19 cellular contexts compared by ENCODE assay signal in genomic region chr15:28993720-28994053, GRCh38.
DNase-seq lines count a peak whose midpoint lies in the region; ATAC-seq and TF ChIP-seq lines count a peak whose summit lies in the region.
"Had no signal": no experiment of that assay in that cellular context is flagged by ENCODE, and none has a peak within 500 bp of the region (broad histone marks: within the 10 kb centered on the region; RNA-seq: fewer than 3 reads in every experiment).

No MANE protein-coding gene starts in this region.

- CTCF ChIA-PET in activated CD4-positive, alpha-beta T cell treated with anti-CD3 and anti-CD28 coated beads for 36 hours (lab: Charles Lee) = interaction anchor here (1.0 kb wide), 2 partner anchors 15 to 106 kb away, joined by 3 to 4 read pairs; no protein-coding TSS in a partner anchor
- CTCF ChIA-PET in activated CD4-positive, alpha-beta T cell treated with anti-CD3 and anti-CD28 coated beads, Interleukin-2, amount 10 ng/mL, durations not matched to agents 7 days and 5 days (lab: Charles Lee) = interaction anchor here (0.8 to 1.2 kb wide), 3 partner anchors 20 to 106 kb away, joined by 3 to 4 read pairs (median 3); no protein-coding TSS in a partner anchor
- CTCF ChIA-PET in CD4-positive, alpha-beta memory T cell (lab: Charles Lee; ENCODE audit: partially characterized antibody) = interaction anchor here (1.5 kb wide), 1 partner anchor 97 kb away, joined by 3 read pairs; no protein-coding TSS in a partner anchor

- H3K27me3 ChIP-seq in right atrium auricular region (no peaks in the 10 kb centered on the region), ovary (no peaks in the 10 kb centered on the region)
- H3K27me3 ChIP-seq in CD4-positive, alpha-beta memory T cell (ENCODE audit: insufficient read depth, low read length) = no peaks in the 10 kb centered on the region
- H3K27me3 ChIP-seq: colonic mucosa, pancreas, suprapubic skin had no signal

- H3K9me3 Mint-ChIP-seq in activated CD4-positive, alpha-beta T cell treated with anti-CD3 and anti-CD28 coated beads for 36 hours (ENCODE audit: low read depth) = no peaks in the 10 kb centered on the region
- no peaks in the 10 kb centered on the region for H3K9me3 Mint-ChIP-seq in activated CD4-positive, alpha-beta T cell treated with anti-CD3 and anti-CD28 coated beads, Interleukin-2, amount 10 ng/mL, durations not matched to agents 7 days and 5 days
- H3K9me3 Mint-ChIP-seq in T-helper 2 cell treated with Interferon-gamma antibody and Interleukin-4, amounts not matched to agents 5 μg/mL and 100 μg/mL, for 36 hours = no peaks in the 10 kb centered on the region
- H3K9me3 Mint-ChIP-seq in CD4-positive, alpha-beta memory T cell = no peaks in the 10 kb centered on the region

- no peaks in the 10 kb centered on the region for H3K27me3 Mint-ChIP-seq in activated CD4-positive, alpha-beta T cell treated with anti-CD3 and anti-CD28 coated beads for 36 hours
- H3K27me3 Mint-ChIP-seq in activated CD4-positive, alpha-beta T cell treated with anti-CD3 and anti-CD28 coated beads, Interleukin-2, amount 10 ng/mL, durations not matched to agents 7 days and 5 days = no peaks in the 10 kb centered on the region
- H3K27me3 Mint-ChIP-seq in T-helper 2 cell treated with Interferon-gamma antibody and Interleukin-4, amounts not matched to agents 5 μg/mL and 100 μg/mL, for 36 hours (ENCODE audit: low read depth) = no peaks in the 10 kb centered on the region
- H3K27me3 Mint-ChIP-seq in CD4-positive, alpha-beta memory T cell = no peaks in the 10 kb centered on the region

- H3K27ac Mint-ChIP-seq in activated CD4-positive, alpha-beta T cell treated with anti-CD3 and anti-CD28 coated beads for 36 hours = peak overlapping the region; percentile 9
- no peak overlapping the region for H3K27ac Mint-ChIP-seq in activated CD4-positive, alpha-beta T cell treated with anti-CD3 and anti-CD28 coated beads, Interleukin-2, amount 10 ng/mL, durations not matched to agents 7 days and 5 days
- H3K27ac Mint-ChIP-seq in T-helper 2 cell treated with Interferon-gamma antibody and Interleukin-4, amounts not matched to agents 5 μg/mL and 100 μg/mL, for 36 hours = no peak overlapping the region
- peak overlapping the region in 1 of 7 donors; percentile 27 for H3K27ac Mint-ChIP-seq in CD4-positive, alpha-beta memory T cell

- 88 to 91% (median 89%) methylated on average over 7 of the region's 7 CpGs for WGBS in ovary, 3 donors

- no peak overlapping the region for H3K4me3 Mint-ChIP-seq in activated CD4-positive, alpha-beta T cell treated with anti-CD3 and anti-CD28 coated beads for 36 hours
- H3K4me3 Mint-ChIP-seq in activated CD4-positive, alpha-beta T cell treated with anti-CD3 and anti-CD28 coated beads, Interleukin-2, amount 10 ng/mL, durations not matched to agents 7 days and 5 days = no peak overlapping the region
- no peak overlapping the region for H3K4me3 Mint-ChIP-seq in T-helper 2 cell treated with Interferon-gamma antibody and Interleukin-4, amounts not matched to agents 5 μg/mL and 100 μg/mL, for 36 hours
- H3K4me3 Mint-ChIP-seq in CD4-positive, alpha-beta memory T cell = peak overlapping the region in 1 of 8 donors; percentile 11

- H3K27ac ChIP-seq in angular gyrus (ENCODE audit: low read depth, low read length) = peak overlapping the region; percentile 97
- peak overlapping the region; percentile 59 to 67 for H3K27ac ChIP-seq in right atrium auricular region
- H3K27ac ChIP-seq in ovary = peak overlapping the region; percentile 45 to 71
- H3K27ac ChIP-seq in CD4-positive, alpha-beta memory T cell (ENCODE audit: low read depth, low read length) = no peak overlapping the region
- H3K27ac ChIP-seq: colonic mucosa, pancreas, suprapubic skin had no signal

- H3K4me1 ChIP-seq in right atrium auricular region (peaks cover 0 to 12% of the 10 kb centered on the region in 2 donors), ovary (ENCODE audit: insufficient read depth) (peaks cover 12% of the 10 kb centered on the region)
- H3K4me1 ChIP-seq in CD4-positive, alpha-beta memory T cell (ENCODE audit: insufficient read depth, low read length) = no peaks in the 10 kb centered on the region
- H3K4me1 ChIP-seq: colonic mucosa, pancreas, suprapubic skin had no signal

- intact Hi-C loops in activated CD4-positive, alpha-beta T cell treated with anti-CD3 and anti-CD28 coated beads for 36 hours (cut with DNase I, micrococcal nuclease) = loop anchor here (1.0 to 5.0 kb wide), 3 partner anchors 20 to 97 kb away; no protein-coding TSS in a partner anchor
- intact Hi-C loops in ovary (cut with DNase I) = loop anchor here in 1 of 4 donors (10.0 kb wide), 1 partner anchor 59 kb away; no protein-coding TSS in a partner anchor
- intact Hi-C loops in CD4-positive, alpha-beta memory T cell (cut with micrococcal nuclease) = no loop called here

- no peak for TF ChIP-seq EP300 in ovary (IDR thresholded peaks at IDR 0.05)

- H3K4me1 Mint-ChIP-seq in activated CD4-positive, alpha-beta T cell treated with anti-CD3 and anti-CD28 coated beads for 36 hours = peaks cover 54% of the 10 kb centered on the region
- H3K4me1 Mint-ChIP-seq in activated CD4-positive, alpha-beta T cell treated with anti-CD3 and anti-CD28 coated beads, Interleukin-2, amount 10 ng/mL, durations not matched to agents 7 days and 5 days = peaks cover 29% of the 10 kb centered on the region
- H3K4me1 Mint-ChIP-seq in T-helper 2 cell treated with Interferon-gamma antibody and Interleukin-4, amounts not matched to agents 5 μg/mL and 100 μg/mL, for 36 hours (ENCODE audit: low read depth) = peaks cover 7% of the 10 kb centered on the region
- H3K4me1 Mint-ChIP-seq in CD4-positive, alpha-beta memory T cell = peaks cover 6 to 42% (median 8%) of the 10 kb centered on the region in 4 donors

- peaks cover 8% of the 10 kb centered on the region for H3K36me3 Mint-ChIP-seq in activated CD4-positive, alpha-beta T cell treated with anti-CD3 and anti-CD28 coated beads for 36 hours (ENCODE audit: low read depth)
- no peaks in the 10 kb centered on the region for H3K36me3 Mint-ChIP-seq in activated CD4-positive, alpha-beta T cell treated with anti-CD3 and anti-CD28 coated beads, Interleukin-2, amount 10 ng/mL, durations not matched to agents 7 days and 5 days (ENCODE audit: low read depth)
- H3K36me3 Mint-ChIP-seq in T-helper 2 cell treated with Interferon-gamma antibody and Interleukin-4, amounts not matched to agents 5 μg/mL and 100 μg/mL, for 36 hours (ENCODE audit: low read depth) = no peaks in the 10 kb centered on the region
- H3K36me3 Mint-ChIP-seq in CD4-positive, alpha-beta memory T cell = peaks cover 8 to 16% of the 10 kb centered on the region in 2 donors

- no peak for TF ChIP-seq CTCF in right atrium auricular region (IDR thresholded peaks at IDR 0.05)
- no peak for TF ChIP-seq CTCF in ovary (IDR thresholded peaks at IDR 0.05)

- H3K9me3 ChIP-seq in right atrium auricular region = no peaks in the 10 kb centered on the region
- no peaks in the 10 kb centered on the region for H3K9me3 ChIP-seq in ovary
- H3K9me3 ChIP-seq in CD4-positive, alpha-beta memory T cell (ENCODE audit: control insufficient read depth in 1 of 2, low read length in 2 of 2) = no peaks in the 10 kb centered on the region
- H3K9me3 ChIP-seq: colonic mucosa, mucosa of descending colon, pancreas, suprapubic skin had no signal

- TF ChIP-seq POLR2A in ovary (IDR thresholded peaks at IDR 0.05) = no peak

- no peak for DNase-seq in activated CD4-positive, alpha-beta T cell treated with anti-CD3 and anti-CD28 coated beads for 36 hours
- DNase-seq in activated CD4-positive, alpha-beta T cell treated with anti-CD3 and anti-CD28 coated beads, Interleukin-2, amount 10 ng/mL, durations not matched to agents 7 days and 5 days = no peak
- DNase-seq in right atrium auricular region (ENCODE audit: low spot score) (no peak), ovary (no peak)
- DNase-seq in T-helper 2 cell treated with Interferon-gamma antibody and Interleukin-4, amounts not matched to agents 5 μg/mL and 100 μg/mL, for 36 hours (ENCODE audit: low spot score) = no peak
- no peak for DNase-seq in CD4-positive, alpha-beta memory T cell
- DNase-seq: 8988T, activated gamma-delta T cell, colonic mucosa, DMS153, mucosa of descending colon, NCI-H1105 treated with DMSO at 0.1 percent for 48 hours, NCI-H2107, NCI-H524, pancreas, SHP77 had no signal

- POLR2A ChIA-PET in activated CD4-positive, alpha-beta T cell treated with anti-CD3 and anti-CD28 coated beads for 36 hours (lab: Charles Lee) = no interaction called here
- POLR2A ChIA-PET in activated CD4-positive, alpha-beta T cell treated with anti-CD3 and anti-CD28 coated beads, Interleukin-2, amount 10 ng/mL, durations not matched to agents 7 days and 5 days (lab: Charles Lee) = no interaction called here
- POLR2A ChIA-PET in CD4-positive, alpha-beta memory T cell (lab: Charles Lee; ENCODE audit: partially characterized antibody) = interaction anchor here (0.5 kb wide), 1 partner anchor 9 kb away, joined by 3 read pairs; no protein-coding TSS in a partner anchor

- ATAC-seq in activated CD4-positive, alpha-beta T cell treated with anti-CD3 and anti-CD28 coated beads for 36 hours = no peak
- no peak for ATAC-seq in SK-N-SH treated with all-trans-retinoic acid at 6 μM for 48 hours
- ATAC-seq: mucosa of descending colon, pancreas had no signal

- no peaks in the 10 kb centered on the region for H3K36me3 ChIP-seq in right atrium auricular region
- H3K36me3 ChIP-seq in ovary = no peaks in the 10 kb centered on the region
- peaks cover 5% of the 10 kb centered on the region for H3K36me3 ChIP-seq in CD4-positive, alpha-beta memory T cell (ENCODE audit: insufficient read depth, low read length)
- H3K36me3 ChIP-seq: colonic mucosa, pancreas, suprapubic skin had no signal

- H3K4me3 ChIP-seq in right atrium auricular region (no peak overlapping the region), ovary (no peak overlapping the region)
- no peak overlapping the region for H3K4me3 ChIP-seq in CD4-positive, alpha-beta memory T cell (ENCODE audit: low read length in 2 of 2)
- H3K4me3 ChIP-seq: colonic mucosa, mucosa of descending colon, pancreas, suprapubic skin had no signal

TF ChIP-seq in SK-N-SH treated with all-trans-retinoic acid at 6 μM for 48 hours, 23 proteins besides CTCF, POLR2A, EP300 and RAD21:
- no peak for TF ChIP-seq TOX (CRISPR knock-in tag; IDR thresholded peaks at IDR 0.05; ENCODE audit: borderline replicate concordance)
- no peak for TF ChIP-seq RARB (CRISPR knock-in tag; IDR thresholded peaks at IDR 0.05)
- no peak for TF ChIP-seq ZNF8 (CRISPR knock-in tag; IDR thresholded peaks at IDR 0.05)
- no peak for TF ChIP-seq ZC3H10 (CRISPR knock-in tag; IDR thresholded peaks at IDR 0.05)
- no peak for TF ChIP-seq ESRRG (CRISPR knock-in tag; IDR thresholded peaks at IDR 0.05)
- no peak for TF ChIP-seq ZNF565 (CRISPR knock-in tag; conservative IDR thresholded peaks at IDR 0.05; ENCODE audit: low read depth)
- TF ChIP-seq GLIS3 (CRISPR knock-in tag; IDR thresholded peaks at IDR 0.05) = no peak
- TF ChIP-seq OSR1 (CRISPR knock-in tag; IDR thresholded peaks at IDR 0.05) = no peak
